ENCODE assay signal across 15 cellular contexts in the genomic region with DNA sequence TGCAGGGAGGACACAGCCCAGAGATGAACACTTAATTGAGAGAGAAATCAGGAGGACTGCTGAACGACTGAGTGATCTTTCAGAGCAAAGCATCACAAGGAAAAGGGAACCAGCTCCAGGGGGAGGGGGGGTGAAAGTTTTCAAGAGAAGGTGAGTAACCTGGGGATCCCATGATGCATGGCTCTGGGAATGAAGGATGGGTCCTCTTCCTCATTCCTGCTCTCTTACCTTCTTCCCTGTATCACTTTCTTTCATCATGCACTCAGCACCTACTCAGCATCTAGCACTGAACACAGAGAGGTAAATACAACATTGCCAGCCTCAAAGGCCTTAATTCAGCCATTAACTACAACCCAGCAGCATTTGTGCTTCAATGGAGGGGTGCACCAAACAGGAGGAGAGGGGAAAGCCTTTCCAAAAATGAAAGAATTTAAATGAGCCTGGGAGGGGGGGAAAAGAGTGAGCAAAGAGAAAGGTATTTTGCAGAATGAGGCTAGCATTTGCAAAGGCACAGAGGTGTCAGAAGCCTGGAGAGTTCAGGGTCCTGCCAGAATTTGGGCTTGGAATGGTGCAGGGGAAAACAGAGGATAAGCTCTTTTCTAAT.
DNase-seq lines count a peak whose midpoint lies in the region; ATAC-seq and TF ChIP-seq lines count a peak whose summit lies in the region.
"Had no signal": no experiment of that assay in that cellular context is flagged by ENCODE, and none has a peak within 500 bp of the region (broad histone marks: within the 10 kb centered on the region; RNA-seq: fewer than 3 reads in every experiment).

No MANE protein-coding gene starts in this region.

- peak; percentile 9; the same call in 2 of the 3 replicates for ATAC-seq in GM23338
- peak; percentile 42 for ATAC-seq in PC-3
- no peak for ATAC-seq in naive thymus-derived CD4-positive, alpha-beta T cell
- ATAC-seq in activated CD4-positive, alpha-beta T cell treated with anti-CD3 and anti-CD28 coated beads for 36 hours, result no peak
- no peak for ATAC-seq in HG03135 (IDR thresholded peaks at IDR 0.05; ENCODE audit: unreplicated experiment)
- ATAC-seq: activated CD4-positive, CD25-positive, alpha-beta regulatory T cell treated with anti-CD3 and anti-CD28 coated beads, Interleukin-2, amount 50 U/mL, for 24 hours had no signal

- H2AFZ ChIP-seq in GM23338 (no peak overlapping the region), PC-3 (ENCODE audit: low read length) (no peak overlapping the region)
- H2AFZ ChIP-seq: GM23248 had no signal

- H3K4me1 ChIP-seq in GM23338 (ENCODE audit: insufficient read depth), result peaks cover 50% of the 10 kb centered on the region
- H3K4me1 ChIP-seq in PC-3 (ENCODE audit: insufficient read depth, low read length), result peaks cover 7% of the 10 kb centered on the region
- H3K4me1 ChIP-seq in endodermal cell (ENCODE audit: control insufficient read depth, insufficient read depth, low read length), result peaks cover 29% of the 10 kb centered on the region
- H3K4me1 ChIP-seq in naive thymus-derived CD4-positive, alpha-beta T cell (ENCODE audit: control insufficient read depth in 2 of 2, insufficient read depth in 2 of 2, low read length in 2 of 2), result peaks cover 0 to 32% of the 10 kb centered on the region in 2 donors

- H3K9me3 ChIP-seq in PC-3 (ENCODE audit: low read length) (no peaks in the 10 kb centered on the region), endodermal cell (ENCODE audit: control insufficient read depth, low read length) (peaks cover 7% of the 10 kb centered on the region)
- no peaks in the 10 kb centered on the region for H3K9me3 ChIP-seq in naive thymus-derived CD4-positive, alpha-beta T cell (ENCODE audit: control insufficient read depth in 2 of 3, low read length in 3 of 3)
- H3K9me3 ChIP-seq: stomach had no signal

- 0 out of 2 replicates have a peak overlapping the region, but pooled peaks have one; percentile 5 for H3K4me2 ChIP-seq in GM23338
- no peak overlapping the region for H3K4me2 ChIP-seq in PC-3 (ENCODE audit: low read length)

- CTCF ChIA-PET in PC-3 (lab: Charles Lee), result no interaction called here
- CTCF ChIA-PET in naive thymus-derived CD4-positive, alpha-beta T cell (lab: Charles Lee), result no interaction called here
- CTCF ChIA-PET in activated CD4-positive, alpha-beta T cell treated with anti-CD3 and anti-CD28 coated beads for 36 hours (lab: Charles Lee), result interaction anchor here (0.6 kb wide), 1 partner anchor 41 kb away, joined by 3 read pairs; no protein-coding TSS in a partner anchor

- peaks cover 9% of the 10 kb centered on the region for H3K36me3 Mint-ChIP-seq in GM23338 (ENCODE audit: low read depth)
- H3K36me3 Mint-ChIP-seq in endodermal cell (ENCODE audit: low read depth), result no peaks in the 10 kb centered on the region
- peaks cover 6 to 63% (median 28%) of the 10 kb centered on the region in 5 donors for H3K36me3 Mint-ChIP-seq in naive thymus-derived CD4-positive, alpha-beta T cell
- H3K36me3 Mint-ChIP-seq in activated CD4-positive, alpha-beta T cell treated with anti-CD3 and anti-CD28 coated beads for 36 hours (ENCODE audit: low read depth), result peaks cover 48% of the 10 kb centered on the region

- intact Hi-C loops in PC-3 (cut with micrococcal nuclease), result no loop called here
- intact Hi-C loops in naive thymus-derived CD4-positive, alpha-beta T cell (cut with micrococcal nuclease), result no loop called here
- intact Hi-C loops in activated CD4-positive, alpha-beta T cell treated with anti-CD3 and anti-CD28 coated beads for 36 hours (cut with DNase I, micrococcal nuclease), result no loop called here

- H3K79me2 ChIP-seq in GM23338 (replicated peaks; ENCODE audit: insufficient read depth) (0 out of 2 replicates have a peak, but pooled peaks cover 7% of the 10 kb centered on the region), PC-3 (ENCODE audit: low read length) (no peaks in the 10 kb centered on the region)

- H3K4me3 Mint-ChIP-seq in GM23338 (no peak overlapping the region), endodermal cell (no peak overlapping the region)
- H3K4me3 Mint-ChIP-seq in naive thymus-derived CD4-positive, alpha-beta T cell, result peak overlapping the region in 5 of 10 donors; percentile 1 to 53 (median 17)
- H3K4me3 Mint-ChIP-seq in activated CD4-positive, alpha-beta T cell treated with anti-CD3 and anti-CD28 coated beads for 36 hours, result no peak overlapping the region
- H3K4me3 Mint-ChIP-seq: nephron had no signal

- H3F3A ChIP-seq in GM23338 (replicated peaks; ENCODE audit: low read depth), result 0 out of 2 replicates have a peak, but pooled peaks cover 4% of the 10 kb centered on the region
- no peaks in the 10 kb centered on the region for H3F3A ChIP-seq in PC-3 (ENCODE audit: low read length, unreplicated experiment)

- H3K27ac Mint-ChIP-seq in GM23338, result peak overlapping the region; percentile 74
- peak overlapping the region; percentile 79 for H3K27ac Mint-ChIP-seq in endodermal cell
- H3K27ac Mint-ChIP-seq in naive thymus-derived CD4-positive, alpha-beta T cell, result peak overlapping the region in 8 of 9 donors; percentile 75 to 93 (median 88)
- no peak overlapping the region for H3K27ac Mint-ChIP-seq in activated CD4-positive, alpha-beta T cell treated with anti-CD3 and anti-CD28 coated beads for 36 hours
- H3K27ac Mint-ChIP-seq: nephron had no signal

- H3K9me3 Mint-ChIP-seq in GM23338 (0 out of 3 replicates have a peak, but pooled peaks cover 4% of the 10 kb centered on the region), endodermal cell (no peaks in the 10 kb centered on the region)
- H3K9me3 Mint-ChIP-seq in naive thymus-derived CD4-positive, alpha-beta T cell, result peaks cover 0 to 8% (median under 1%) of the 10 kb centered on the region in 11 donors
- peaks cover 11% of the 10 kb centered on the region for H3K9me3 Mint-ChIP-seq in activated CD4-positive, alpha-beta T cell treated with anti-CD3 and anti-CD28 coated beads for 36 hours (ENCODE audit: low read depth)

- H3K4me1 Mint-ChIP-seq in GM23338, result peaks cover 61% of the 10 kb centered on the region
- peaks cover 69% of the 10 kb centered on the region for H3K4me1 Mint-ChIP-seq in endodermal cell
- peaks cover 2 to 97% (median 90%) of the 10 kb centered on the region in 7 donors for H3K4me1 Mint-ChIP-seq in naive thymus-derived CD4-positive, alpha-beta T cell
- H3K4me1 Mint-ChIP-seq in activated CD4-positive, alpha-beta T cell treated with anti-CD3 and anti-CD28 coated beads for 36 hours, result peaks cover 79% of the 10 kb centered on the region
- H3K4me1 Mint-ChIP-seq: nephron had no signal

- H3K9ac ChIP-seq in PC-3 (ENCODE audit: low read length) (no peak overlapping the region), endodermal cell (ENCODE audit: extremely low read depth, low read length, poor library complexity, severe bottlenecking) (no peak overlapping the region)
- H3K9ac ChIP-seq: GM23248 had no signal

- H3K36me3 ChIP-seq in GM23338 (ENCODE audit: insufficient read depth) (0 out of 2 replicates have a peak, but pooled peaks cover 4% of the 10 kb centered on the region), PC-3 (ENCODE audit: low read depth, low read length) (no peaks in the 10 kb centered on the region), endodermal cell (ENCODE audit: control insufficient read depth, insufficient read depth, low read length) (no peaks in the 10 kb centered on the region)
- H3K36me3 ChIP-seq in naive thymus-derived CD4-positive, alpha-beta T cell (ENCODE audit: control insufficient read depth in 2 of 3, insufficient read depth in 3 of 3, low read length in 3 of 3), result peaks cover 0 to 6% (median 0%) of the 10 kb centered on the region in 3 experiments
- H3K36me3 ChIP-seq: stomach had no signal

- 0 out of 2 replicates have a peak overlapping the region, but pooled peaks have one; percentile 16 for H3K27ac ChIP-seq in GM23338 (ENCODE audit: low read depth)
- no peak overlapping the region for H3K27ac ChIP-seq in PC-3 (ENCODE audit: low read length)
- no peak overlapping the region for H3K27ac ChIP-seq in endodermal cell (ENCODE audit: low read depth, low read length)
- H3K27ac ChIP-seq in naive thymus-derived CD4-positive, alpha-beta T cell (ENCODE audit: low read depth, low read length), result no peak overlapping the region
- H3K27ac ChIP-seq: GM23248, SK-N-MC had no signal

- no peaks in the 10 kb centered on the region for H4K20me1 ChIP-seq in GM23338 (replicated peaks; ENCODE audit: insufficient read depth)
- no peaks in the 10 kb centered on the region for H4K20me1 ChIP-seq in PC-3 (ENCODE audit: low read length)

- 20 to 21% methylated on average over 1 of the region's 1 CpG for WGBS in endodermal cell (ENCODE audit: insufficient coverage in 1 of 2, insufficient read length in 1 of 2), 2 experiments

- H3K27me3 Mint-ChIP-seq in GM23338 (ENCODE audit: insufficient read depth, low read depth, poor library complexity) (peaks cover 3% of the 10 kb centered on the region), endodermal cell (ENCODE audit: insufficient read depth) (no peaks in the 10 kb centered on the region)
- H3K27me3 Mint-ChIP-seq in naive thymus-derived CD4-positive, alpha-beta T cell, result no peaks in the 10 kb centered on the region
- H3K27me3 Mint-ChIP-seq in activated CD4-positive, alpha-beta T cell treated with anti-CD3 and anti-CD28 coated beads for 36 hours, result no peaks in the 10 kb centered on the region

- H3K9me2 ChIP-seq in GM23338 (ENCODE audit: insufficient read depth) (no peaks in the 10 kb centered on the region; the same call in 1 of the 2 replicates), PC-3 (replicated peaks; ENCODE audit: low read length) (no peaks in the 10 kb centered on the region)

- H3K27me3 ChIP-seq in GM23338 (ENCODE audit: insufficient read depth) (no peaks in the 10 kb centered on the region), PC-3 (ENCODE audit: low read length) (no peaks in the 10 kb centered on the region), endodermal cell (ENCODE audit: control insufficient read depth, insufficient read depth, low read length, poor library complexity, severe bottlenecking) (no peaks in the 10 kb centered on the region)
- no peaks in the 10 kb centered on the region for H3K27me3 ChIP-seq in naive thymus-derived CD4-positive, alpha-beta T cell (ENCODE audit: control insufficient read depth in 2 of 2, insufficient read depth in 2 of 2, low read length in 2 of 2)
- H3K27me3 ChIP-seq: stomach had no signal

- no peak for TF ChIP-seq CTCF in GM23338 (conservative IDR thresholded peaks at IDR 0.05; ENCODE audit: low read depth in 2 of 2)
- TF ChIP-seq CTCF in PC-3 (conservative IDR thresholded peaks at IDR 0.05; ENCODE audit: low read depth, low read length), result no peak
- TF ChIP-seq CTCF in endodermal cell (conservative IDR thresholded peaks at IDR 0.05), result no peak

- DNase-seq in GM23338 (ENCODE audit: low spot score) (no peak), PC-3 (peak; percentile 43), endodermal cell (peak; percentile 76), NCI-H524 treated with DMSO at 0.1 percent for 48 hours (lab: John Stamatoyannopoulos, UW) (no peak), amniotic stem cell (lab: John Stamatoyannopoulos, UW) (no peak)
- DNase-seq in naive thymus-derived CD4-positive, alpha-beta T cell, result no peak
- DNase-seq in activated CD4-positive, alpha-beta T cell treated with anti-CD3 and anti-CD28 coated beads for 36 hours, result no peak
- DNase-seq: GM23248; NCI-H1417 treated with DMSO at 0.1 percent for 48 hours; stimulated activated CD4-positive, alpha-beta T cell treated with anti-CD3 and anti-CD28 coated beads, Interleukin-1b, Interleukin-23, amount 100 ng/mL, for 48 hours; stomach had no signal

- H3K4me3 ChIP-seq in GM23338, result no peak overlapping the region
- no peak overlapping the region for H3K4me3 ChIP-seq in PC-3 (ENCODE audit: low read length)
- no peak overlapping the region for H3K4me3 ChIP-seq in endodermal cell (ENCODE audit: low read length)
- no peak overlapping the region for H3K4me3 ChIP-seq in naive thymus-derived CD4-positive, alpha-beta T cell (ENCODE audit: low read length)
- H3K4me3 ChIP-seq: GM23248, SK-N-MC, stomach had no signal

- no TSS peak for BruUV-seq in PC-3 (replicated peaks; lab: Mats Ljungman, UMichigan)

- POLR2A ChIA-PET in PC-3 (lab: Charles Lee; ENCODE audit: unreplicated experiment), result no interaction called here
- POLR2A ChIA-PET in naive thymus-derived CD4-positive, alpha-beta T cell (lab: Charles Lee), result interaction anchor here (1.9 kb wide), 1 partner anchor 15 kb away, joined by 4 read pairs; no protein-coding TSS in a partner anchor
- POLR2A ChIA-PET in activated CD4-positive, alpha-beta T cell treated with anti-CD3 and anti-CD28 coated beads for 36 hours (lab: Charles Lee), result no interaction called here

Comparison
In these comparisons a context has a peak if more than half of its experiments do, and no peak if none do; other contexts are left out.
1. ATAC-seq: peak in GM23338 (single experiment) and PC-3 (single experiment); none in naive thymus-derived CD4-positive, alpha-beta T cell (single experiment), activated CD4-positive, alpha-beta T cell treated with anti-CD3 and anti-CD28 coated beads for 36 hours (single experiment) and HG03135 (single experiment).
2. DNase-seq: peak in PC-3 (single experiment) and endodermal cell (single experiment); none in GM23338 (single experiment), naive thymus-derived CD4-positive, alpha-beta T cell (0 of 9), NCI-H524 treated with DMSO at 0.1 percent for 48 hours (single experiment), amniotic stem cell (single experiment) and activated CD4-positive, alpha-beta T cell treated with anti-CD3 and anti-CD28 coated beads for 36 hours (single experiment).